35 cellular contexts compared by ENCODE assay signal in the genomic region with DNA sequence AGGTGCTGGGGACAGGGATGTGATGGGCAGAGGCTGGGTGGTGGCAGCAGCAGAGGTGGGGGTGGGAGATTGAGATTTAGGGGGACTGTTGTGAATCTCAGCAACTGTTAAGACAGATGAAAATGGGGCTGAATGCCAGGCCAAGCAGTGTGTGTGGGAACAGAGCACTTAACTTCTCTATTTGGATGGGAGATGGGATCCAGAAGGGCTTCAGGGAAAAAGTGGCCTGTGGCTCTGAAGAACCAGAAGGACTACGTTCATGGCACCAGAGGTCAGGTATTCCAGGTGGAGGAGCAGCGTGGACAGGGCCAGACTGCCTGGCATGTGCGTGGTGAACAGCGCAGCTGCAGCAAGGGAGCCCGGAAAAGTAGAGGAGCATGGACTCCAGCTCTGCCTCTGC.
"Had no signal": no experiment of that assay in that cellular context is flagged by ENCODE, and none has a peak within 500 bp of the region (broad histone marks: within the 10 kb centered on the region; RNA-seq: fewer than 3 reads in every experiment).

No MANE protein-coding gene starts in this region.

- H3K27me3 ChIP-seq: body of pancreas had no signal

- H3K4me1 ChIP-seq: adrenal gland, body of pancreas, breast epithelium had no signal

- H3K9me3 Mint-ChIP-seq: activated B cell treated with CpG ODN at 0.5 μM for 24 hours; activated CD4-positive, alpha-beta memory T cell treated with anti-CD3 and anti-CD28 coated beads for 36 hours; activated CD4-positive, alpha-beta T cell treated with anti-CD3 and anti-CD28 coated beads, Interleukin-2, amount 10 ng/mL, durations not matched to agents 24 days and 14 days; activated CD8-positive, alpha-beta T cell treated with anti-CD3 and anti-CD28 coated beads for 36 hours; activated naive CD4-positive, alpha-beta T cell treated with anti-CD3 and anti-CD28 coated beads for 36 hours; activated naive CD4-positive, alpha-beta T cell treated with anti-CD3 and anti-CD28 coated beads, Interleukin-2, amount 50 U/mL, for 72 hours; activated naive CD8-positive, alpha-beta T cell treated with anti-CD3 and anti-CD28 coated beads for 36 hours; activated T-cell treated with anti-CD3 and anti-CD28 coated beads, Interleukin-2, amount 50 U/mL, for 24 hours; activated T-helper 1 cell treated with anti-CD3 and anti-CD28 coated beads, Interleukin-12 subunit alpha, Interleukin-12 subunit beta, Interleukin-2, Interleukin-4 antibody, amounts not matched to agents 30 ng/mL and 10 ng/mL and 1 ng/mL, durations not matched to agents 14 hours and 24 hours and 36 hours; activated T-helper 17 cell treated with anti-CD3 and anti-CD28 coated beads, Interleukin-2, amount 50 U/mL, for 72 hours; T-helper 1 cell treated with Interleukin-12 subunit alpha and Interleukin-12 subunit beta and Interleukin-4 antibody, amounts not matched to agents 30 μg/mL and 1 μg/mL, for 36 hours; T-helper 2 cell treated with Interferon-gamma antibody and Interleukin-4, amounts not matched to agents 5 μg/mL and 100 μg/mL, for 36 hours had no signal

- DNase-seq: activated B cell treated with CpG ODN at 0.5 μM for 24 hours; activated CD4-positive, alpha-beta memory T cell treated with anti-CD3 and anti-CD28 coated beads for 36 hours; activated CD4-positive, alpha-beta T cell treated with anti-CD3 and anti-CD28 coated beads for 4 hours; activated CD4-positive, alpha-beta T cell treated with anti-CD3 and anti-CD28 coated beads, Interleukin-2, amount 10 ng/mL, durations not matched to agents 24 days and 14 days; activated CD4-positive, alpha-beta T cell treated with anti-CD3 and anti-CD28 coated beads, Interleukin-2, amount 50 U/mL, for 1 hour; activated CD4-positive, alpha-beta T cell treated with anti-CD3 and anti-CD28 coated beads, Interleukin-2, amount 50 U/mL, for 4 hours; activated CD4-positive, CD25-positive, alpha-beta regulatory T cell treated with anti-CD3 and anti-CD28 coated beads, Interleukin-2, amount 50 U/mL, for 72 hours; activated CD8-positive, alpha-beta T cell treated with anti-CD3 and anti-CD28 coated beads for 36 hours; activated gamma-delta T cell treated with Interleukin-2 at 50 U/mL for 16 hours; activated naive CD4-positive, alpha-beta T cell; activated naive CD4-positive, alpha-beta T cell treated with anti-CD3 and anti-CD28 coated beads for 36 hours; activated naive CD4-positive, alpha-beta T cell treated with anti-CD3 and anti-CD28 coated beads, Interleukin-2, amount 50 U/mL, for 16 hours; activated naive CD8-positive, alpha-beta T cell treated with anti-CD3 and anti-CD28 coated beads for 36 hours; activated T-cell treated with anti-CD3 and anti-CD28 coated beads for 4 hours; activated T-cell treated with anti-CD3 and anti-CD28 coated beads, Interleukin-2, amount 50 U/mL, for 24 hours; activated T-cell treated with anti-CD3 and anti-CD28 coated beads, Interleukin-2, amount 50 U/mL, for 48 hours; amniotic stem cell; aorta; body of pancreas; brain microvascular endothelial cell; central memory CD4-positive, alpha-beta T cell; SW 1271; T-helper 1 cell; T-helper 2 cell; T-helper 9 cell had no signal

- H3K27ac Mint-ChIP-seq: activated B cell treated with CpG ODN at 0.5 μM for 24 hours; activated CD4-positive, alpha-beta memory T cell treated with anti-CD3 and anti-CD28 coated beads for 36 hours; activated CD4-positive, alpha-beta T cell treated with anti-CD3 and anti-CD28 coated beads, Interleukin-2, amount 10 ng/mL, durations not matched to agents 24 days and 14 days; activated CD8-positive, alpha-beta T cell treated with anti-CD3 and anti-CD28 coated beads for 36 hours; activated naive CD4-positive, alpha-beta T cell treated with anti-CD3 and anti-CD28 coated beads for 36 hours; activated naive CD4-positive, alpha-beta T cell treated with anti-CD3 and anti-CD28 coated beads, Interleukin-2, amount 50 U/mL, for 72 hours; activated naive CD8-positive, alpha-beta T cell treated with anti-CD3 and anti-CD28 coated beads for 36 hours; activated T-cell treated with anti-CD3 and anti-CD28 coated beads, Interleukin-2, amount 50 U/mL, for 24 hours; activated T-helper 1 cell treated with anti-CD3 and anti-CD28 coated beads, Interleukin-12 subunit alpha, Interleukin-12 subunit beta, Interleukin-2, Interleukin-4 antibody, amounts not matched to agents 30 ng/mL and 10 ng/mL and 1 ng/mL, durations not matched to agents 14 hours and 24 hours and 36 hours; activated T-helper 17 cell treated with anti-CD3 and anti-CD28 coated beads, Interleukin-2, amount 50 U/mL, for 72 hours; T-helper 1 cell treated with Interleukin-12 subunit alpha and Interleukin-12 subunit beta and Interleukin-4 antibody, amounts not matched to agents 30 μg/mL and 1 μg/mL, for 36 hours; T-helper 2 cell treated with Interferon-gamma antibody and Interleukin-4, amounts not matched to agents 5 μg/mL and 100 μg/mL, for 36 hours had no signal

- ATAC-seq: activated CD8-positive, alpha-beta T cell treated with anti-CD3 and anti-CD28 coated beads for 36 hours; activated naive CD4-positive, alpha-beta T cell treated with anti-CD3 and anti-CD28 coated beads, Interleukin-2, amount 50 U/mL, for 72 hours; activated T-helper 17 cell treated with anti-CD3 and anti-CD28 coated beads, Interleukin-2, amount 50 U/mL, for 72 hours; body of pancreas had no signal

- H3K9me3 ChIP-seq: adrenal gland, body of pancreas, breast epithelium had no signal

- H3K27ac ChIP-seq: adrenal gland, body of pancreas, brain microvascular endothelial cell, breast epithelium, VCaP had no signal

- H3K4me3 Mint-ChIP-seq: activated B cell treated with CpG ODN at 0.5 μM for 24 hours; activated CD4-positive, alpha-beta memory T cell treated with anti-CD3 and anti-CD28 coated beads for 36 hours; activated CD4-positive, alpha-beta T cell treated with anti-CD3 and anti-CD28 coated beads, Interleukin-2, amount 10 ng/mL, durations not matched to agents 24 days and 14 days; activated CD8-positive, alpha-beta T cell treated with anti-CD3 and anti-CD28 coated beads for 36 hours; activated naive CD4-positive, alpha-beta T cell treated with anti-CD3 and anti-CD28 coated beads for 36 hours; activated naive CD8-positive, alpha-beta T cell treated with anti-CD3 and anti-CD28 coated beads for 36 hours; activated T-cell treated with anti-CD3 and anti-CD28 coated beads, Interleukin-2, amount 50 U/mL, for 24 hours; activated T-helper 1 cell treated with anti-CD3 and anti-CD28 coated beads, Interleukin-12 subunit alpha, Interleukin-12 subunit beta, Interleukin-2, Interleukin-4 antibody, amounts not matched to agents 30 ng/mL and 10 ng/mL and 1 ng/mL, durations not matched to agents 14 hours and 24 hours and 36 hours; activated T-helper 17 cell treated with anti-CD3 and anti-CD28 coated beads, Interleukin-2, amount 50 U/mL, for 72 hours; T-helper 1 cell treated with Interleukin-12 subunit alpha and Interleukin-12 subunit beta and Interleukin-4 antibody, amounts not matched to agents 30 μg/mL and 1 μg/mL, for 36 hours; T-helper 2 cell treated with Interferon-gamma antibody and Interleukin-4, amounts not matched to agents 5 μg/mL and 100 μg/mL, for 36 hours had no signal

- H3K36me3 ChIP-seq: adrenal gland, brain microvascular endothelial cell, breast epithelium had no signal

- FAIRE-seq: astrocyte, TTC549 had no signal

- H3K36me3 Mint-ChIP-seq: activated CD4-positive, alpha-beta memory T cell treated with anti-CD3 and anti-CD28 coated beads for 36 hours; activated naive CD4-positive, alpha-beta T cell treated with anti-CD3 and anti-CD28 coated beads, Interleukin-2, amount 50 U/mL, for 72 hours; activated naive CD8-positive, alpha-beta T cell treated with anti-CD3 and anti-CD28 coated beads for 36 hours had no signal

- H3K4me3 ChIP-seq: adrenal gland, body of pancreas, breast epithelium had no signal
